11 cellular contexts compared by ENCODE assay signal in genomic region chr19:17949956-17950309, GRCh38. TPM values are rescaled to one million over a fixed set of nuclear protein-coding genes. Genes with fewer than 3 reads are reported as not detected.
A peak's percentile ranks its signal among the peaks of the same experiment; 100 is the strongest.
DNase-seq lines count a peak whose midpoint lies in the region; ATAC-seq, FAIRE-seq and TF ChIP-seq lines count a peak whose summit lies in the region.
"Had no signal": no experiment of that assay in that cellular context is flagged by ENCODE, and none has a peak within 500 bp of the region (broad histone marks: within the 10 kb centered on the region; RNA-seq: fewer than 3 reads in every experiment).

No MANE protein-coding gene starts in this region.

- H4K20me1 ChIP-seq in BLaER1 = peaks cover 55% of the 10 kb centered on the region

- H3K4me1 ChIP-seq in BLaER1 = peaks cover 78% of the 10 kb centered on the region

- H3K9me3 ChIP-seq in BLaER1 (no peaks in the 10 kb centered on the region), iPS-18c (ENCODE audit: control insufficient read depth, insufficient read depth, low read length) (no peaks in the 10 kb centered on the region)
- H3K9me3 ChIP-seq: transverse colon had no signal

- peaks cover 64% of the 10 kb centered on the region for H3K27me3 ChIP-seq in BLaER1

- H3K4me3 ChIP-seq in BLaER1 (peak overlapping the region; percentile 61), iPS-18c (ENCODE audit: insufficient read depth, low read depth, low read length) (peak overlapping the region; percentile 71)
- H3K4me3 ChIP-seq: transverse colon had no signal

- peak overlapping the region; percentile 93 for H3K4me2 ChIP-seq in BLaER1

- TF ChIP-seq POLR2A in GM12892 (IDR thresholded peaks at IDR 0.05; ENCODE audit: low read depth, low read length) = no peak

- peak; percentile 38 for FAIRE-seq in GM12892 (lab: Jason Lieb, UNC)

- H3K36me3 ChIP-seq in BLaER1 = peaks cover 4% of the 10 kb centered on the region
- H3K36me3 ChIP-seq: transverse colon had no signal

- no peak overlapping the region; the same call in 1 of the 2 replicates for H3K27ac ChIP-seq in BLaER1
- H3K27ac ChIP-seq: epithelial cell of prostate, transverse colon had no signal

- intact Hi-C loops in posterior vena cava (cut with DNase I) = loop anchor here (10.0 kb wide), 2 partner anchors 105 to 115 kb away; no protein-coding TSS in a partner anchor

- no peak for ATAC-seq in GM21619 (IDR thresholded peaks at IDR 0.05; ENCODE audit: unreplicated experiment)
- ATAC-seq in GM18858 (IDR thresholded peaks at IDR 0.05; ENCODE audit: unreplicated experiment) = no peak

- 0 out of 2 replicates have a peak overlapping the region, but pooled peaks have one; percentile 41 for H3K9ac ChIP-seq in BLaER1

- DNase-seq in GM12892 (ENCODE audit: insufficient read length) = no peak
- DNase-seq in SW480 (ENCODE audit: low spot score) = peak; percentile 69
- no peak for DNase-seq in central memory CD4-positive, alpha-beta T cell
- no peak for DNase-seq in posterior vena cava (ENCODE audit: low spot score)
- DNase-seq: GF-D8, transverse colon had no signal

RNA-seq across cellular contexts. Expression of gene KCNN1, which starts 17.0 kb away (rescaled TPM):
- 1.5 TPM for polyA plus RNA-seq in GM12892 (2012; ENCODE audit: missing spikeins)
- total RNA-seq in posterior vena cava = under 1 TPM in 1 of 2 donors, not detected in 1; 0.33 TPM

RNA-seq across cellular contexts. Expression of gene CCDC124, which starts 17.1 kb away (rescaled TPM):
- 27.5 TPM for polyA plus RNA-seq in GM12892 (2012; ENCODE audit: missing spikeins)
- total RNA-seq in posterior vena cava = 10 to 100 TPM; 48.5 to 73.0 TPM

RNA-seq across cellular contexts. Expression of gene ARRDC2, which starts 58.0 kb away (rescaled TPM):
- 7.5 TPM for polyA plus RNA-seq in GM12892 (2012; ENCODE audit: missing spikeins)
- total RNA-seq in posterior vena cava = 10 to 100 TPM; 21.0 to 25.2 TPM
